ENCODE assay signal across 1 cellular context in genomic region chr3:40456279-40456939, GRCh38.
TF ChIP-seq lines count a peak whose summit lies in the region.

No MANE protein-coding gene starts in this region.

TF ChIP-seq in GM12878, 131 proteins besides CTCF, POLR2A, EP300 and RAD21:
- 0 out of 2 replicates have a peak, but pooled peaks have one; percentile 25 for TF ChIP-seq TCF7 (IDR thresholded peaks at IDR 0.05; ENCODE audit: borderline replicate concordance)
- TF ChIP-seq PKNOX1 (IDR thresholded peaks at IDR 0.05): no peak
- TF ChIP-seq, protein P1, sequence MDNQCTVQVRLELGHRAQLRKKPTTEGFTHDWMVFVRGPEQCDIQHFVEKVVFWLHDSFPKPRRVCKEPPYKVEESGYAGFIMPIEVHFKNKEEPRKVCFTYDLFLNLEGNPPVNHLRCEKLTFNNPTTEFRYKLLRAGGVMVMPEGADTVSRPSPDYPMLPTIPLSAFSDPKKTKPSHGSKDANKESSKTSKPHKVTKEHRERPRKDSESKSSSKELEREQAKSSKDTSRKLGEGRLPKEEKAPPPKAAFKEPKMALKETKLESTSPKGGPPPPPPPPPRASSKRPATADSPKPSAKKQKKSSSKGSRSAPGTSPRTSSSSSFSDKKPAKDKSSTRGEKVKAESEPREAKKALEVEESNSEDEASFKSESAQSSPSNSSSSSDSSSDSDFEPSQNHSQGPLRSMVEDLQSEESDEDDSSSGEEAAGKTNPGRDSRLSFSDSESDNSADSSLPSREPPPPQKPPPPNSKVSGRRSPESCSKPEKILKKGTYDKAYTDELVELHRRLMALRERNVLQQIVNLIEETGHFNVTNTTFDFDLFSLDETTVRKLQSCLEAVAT (IDR thresholded peaks at IDR 0.05): peak; percentile 81; the same call in 1 of the 2 replicates
- no peak for TF ChIP-seq SMC3 (IDR thresholded peaks at IDR 0.05; ENCODE audit: borderline replicate concordance, low read length)
